ENCODE assay signal across 14 cellular contexts in genomic region chr22:29331658-29332300, GRCh38. TPM values are rescaled to one million over a fixed set of nuclear protein-coding genes. Genes with fewer than 3 reads are reported as not detected.
"Had no signal": no experiment of that assay in that cellular context is flagged by ENCODE, and none has a peak within 500 bp of the region (broad histone marks: within the 10 kb centered on the region; RNA-seq: fewer than 3 reads in every experiment).

No MANE protein-coding gene starts in this region.

- H3K4me1 Mint-ChIP-seq: central memory CD8-positive, alpha-beta T cell had no signal

- ATAC-seq: activated naive CD4-positive, alpha-beta T cell treated with anti-CD3 and anti-CD28 coated beads, Interleukin-2, amount 50 U/mL, for 72 hours; foreskin keratinocyte had no signal

- H3K27ac ChIP-seq: brain microvascular endothelial cell, foreskin keratinocyte, sigmoid colon, stomach had no signal

- H3K4me3 ChIP-seq: sigmoid colon, spleen, stomach had no signal

- H3K27me3 Mint-ChIP-seq: central memory CD8-positive, alpha-beta T cell had no signal

- H3K9me3 Mint-ChIP-seq: activated naive CD4-positive, alpha-beta T cell treated with anti-CD3 and anti-CD28 coated beads, Interleukin-2, amount 50 U/mL, for 72 hours; central memory CD8-positive, alpha-beta T cell had no signal

- DNase-seq: activated CD4-positive, alpha-beta T cell treated with anti-CD3 and anti-CD28 coated beads, Interleukin-2, amount 50 U/mL, for 48 hours; activated effector memory CD4-positive, alpha-beta T cell treated with anti-CD3 and anti-CD28 coated beads, Interleukin-2, amount 50 U/mL, for 16 hours; activated T-cell treated with anti-CD3 and anti-CD28 coated beads, Interleukin-2, amount 50 U/mL, for 48 hours; amygdala; brain microvascular endothelial cell; cortex of kidney; effector CD4-positive, alpha-beta T cell; foreskin keratinocyte; sigmoid colon; spleen; stomach had no signal

- H3K36me3 Mint-ChIP-seq: activated naive CD4-positive, alpha-beta T cell treated with anti-CD3 and anti-CD28 coated beads, Interleukin-2, amount 50 U/mL, for 72 hours had no signal

- H3K27me3 ChIP-seq: brain microvascular endothelial cell, foreskin keratinocyte, sigmoid colon, spleen, stomach had no signal

- H3K4me3 Mint-ChIP-seq: central memory CD8-positive, alpha-beta T cell had no signal

- H3K4me1 ChIP-seq: foreskin keratinocyte had no signal

- H3K9me3 ChIP-seq: sigmoid colon, spleen, stomach had no signal

RNA-seq across cellular contexts. Expression of gene RASL10A, which starts 16.3 kb away (rescaled TPM):
- total RNA-seq: foreskin keratinocyte, osteocyte had no signal
